8 cellular contexts compared by ENCODE assay signal in genomic region chr16:1678500-1679098, GRCh38. TPM values are rescaled to one million over a fixed set of nuclear protein-coding genes. Genes with fewer than 3 reads are reported as not detected.
DNase-seq lines count a peak whose midpoint lies in the region; ATAC-seq lines count a peak whose summit lies in the region.

No MANE protein-coding gene starts in this region.

- ATAC-seq in HG02885 (IDR thresholded peaks at IDR 0.05; ENCODE audit: poor library complexity, unreplicated experiment) (peak; percentile 12), left ventricle myocardium superior (peak; percentile 42), sciatic nerve (peak; percentile 25), GM18909 (IDR thresholded peaks at IDR 0.05; ENCODE audit: poor library complexity, unreplicated experiment) (no peak), HG03469 (IDR thresholded peaks at IDR 0.05; ENCODE audit: unreplicated experiment) (no peak)

- intact Hi-C loops in left ventricle myocardium superior (cut with micrococcal nuclease): no loop called here
- intact Hi-C loops in sciatic nerve (cut with DNase I): no loop called here

- DNase-seq in Daoy (ENCODE audit: low read depth) (peak; percentile 45), RPMI7951 (ENCODE audit: low read depth) (peak; percentile 58), left ventricle myocardium superior (peak; percentile 60), sciatic nerve (ENCODE audit: low spot score) (no peak)
- peak; percentile 62 for DNase-seq in activated naive CD4-positive, alpha-beta T cell treated with anti-CD3 and anti-CD28 coated beads, Interleukin-2, amount 50 U/mL, for 16 hours

RNA-seq across cellular contexts. Expression of gene JPT2, which starts 0.5 kb away (rescaled TPM):
- total RNA-seq in Daoy (2014; rRNA removed; shearing (Covaris generic)): 75.4 and 121 TPM in 2 replicates
- 140 and 148 TPM in 2 replicates for total RNA-seq in RPMI7951 (2014; rRNA removed; shearing (Covaris generic))
- total RNA-seq in left ventricle myocardium superior (41.6 TPM), sciatic nerve (26.0 TPM)

RNA-seq across cellular contexts. Expression of gene MAPK8IP3, which starts 27.4 kb away (rescaled TPM):
- 8.9 and 17.5 TPM in 2 replicates for total RNA-seq in Daoy (2014; rRNA removed; shearing (Covaris generic))
- total RNA-seq in RPMI7951 (2014; rRNA removed; shearing (Covaris generic)): 6.7 and 16.3 TPM in 2 replicates
- 80.3 TPM for total RNA-seq in left ventricle myocardium superior
- total RNA-seq in sciatic nerve: 93.3 TPM

Comparison
In these comparisons a context has a peak if more than half of its experiments do, and no peak if none do; other contexts are left out.
1. ATAC-seq: peak in HG02885 (single experiment), left ventricle myocardium superior (single experiment) and sciatic nerve (single experiment); none in GM18909 (single experiment) and HG03469 (single experiment).